Comparison of ENCODE assay signal across 8 cellular contexts in genomic region chr1:21439721-21440629, GRCh38. TPM values are rescaled to one million over a fixed set of nuclear protein-coding genes. Genes with fewer than 3 reads are reported as not detected.
A peak's percentile ranks its signal among the peaks of the same experiment; 100 is the strongest.
DNase-seq lines count a peak whose midpoint lies in the region; ATAC-seq lines count a peak whose summit lies in the region.

Gene NBPF3 (plus strand): TSS chr1:21440137. CDS start chr1:21445087, 4,950 bp downstream.

- peak within 1 kb of the TSS; percentile 82 for H3K27ac Mint-ChIP-seq in activated CD4-positive, alpha-beta T cell treated with anti-CD3 and anti-CD28 coated beads, Interleukin-2, amount 10 ng/mL, durations not matched to agents 24 days and 14 days

- DNase-seq in NK-92 treated with Interleukin-12 subunit alpha and Interleukin-12 subunit beta, amount 100 ng/mL, for 24 hours (lab: John Stamatoyannopoulos, UW), result peak; percentile 72
- DNase-seq in NK-92 (lab: John Stamatoyannopoulos, UW; ENCODE audit: unreplicated experiment), result no peak
- peak; percentile 96 for DNase-seq in NCI-H345 (lab: John Stamatoyannopoulos, UW)
- peak; percentile 95 for DNase-seq in activated CD4-positive, alpha-beta T cell treated with anti-CD3 and anti-CD28 coated beads, Interleukin-2, amount 10 ng/mL, durations not matched to agents 24 days and 14 days
- peak; percentile 23 for DNase-seq in cortex of kidney (lab: John Stamatoyannopoulos, UW)
- peak; percentile 90 for DNase-seq in left lobe of liver (ENCODE audit: low spot score)
- DNase-seq in stimulated activated CD4-positive, alpha-beta T cell treated with anti-CD3 and anti-CD28 coated beads, Interleukin-1b, Interleukin-23, amount 100 ng/mL, for 48 hours, result peak; percentile 88

- H3K9me3 Mint-ChIP-seq in activated CD4-positive, alpha-beta T cell treated with anti-CD3 and anti-CD28 coated beads, Interleukin-2, amount 10 ng/mL, durations not matched to agents 24 days and 14 days, result no peaks in the 10 kb centered on the region

- H3K4me1 Mint-ChIP-seq in activated CD4-positive, alpha-beta T cell treated with anti-CD3 and anti-CD28 coated beads, Interleukin-2, amount 10 ng/mL, durations not matched to agents 24 days and 14 days, result peaks cover 15% of the 10 kb centered on the region

- H3K4me3 Mint-ChIP-seq in activated CD4-positive, alpha-beta T cell treated with anti-CD3 and anti-CD28 coated beads, Interleukin-2, amount 10 ng/mL, durations not matched to agents 24 days and 14 days, result peak within 1 kb of the TSS; percentile 94

- ATAC-seq in HG03139 (IDR thresholded peaks at IDR 0.05; ENCODE audit: unreplicated experiment), result peak; percentile 80
- ATAC-seq in left lobe of liver, result peak; percentile 97

- intact Hi-C loops in activated CD4-positive, alpha-beta T cell treated with anti-CD3 and anti-CD28 coated beads, Interleukin-2, amount 10 ng/mL, durations not matched to agents 24 days and 14 days (cut with micrococcal nuclease), result no loop called here

- peaks cover 31% of the 10 kb centered on the region for H3K27me3 Mint-ChIP-seq in activated CD4-positive, alpha-beta T cell treated with anti-CD3 and anti-CD28 coated beads, Interleukin-2, amount 10 ng/mL, durations not matched to agents 24 days and 14 days

- no peaks in the 10 kb centered on the region for H3K36me3 Mint-ChIP-seq in activated CD4-positive, alpha-beta T cell treated with anti-CD3 and anti-CD28 coated beads, Interleukin-2, amount 10 ng/mL, durations not matched to agents 24 days and 14 days (ENCODE audit: low read depth)

RNA-seq across cellular contexts. Expression of gene NBPF3, which starts in this region (rescaled TPM):
- 2.8 and 3.1 TPM in 2 replicates for total RNA-seq in activated CD4-positive, alpha-beta T cell treated with anti-CD3 and anti-CD28 coated beads, Interleukin-2, amount 10 ng/mL, durations not matched to agents 24 days and 14 days
- total RNA-seq in left lobe of liver, result 3.5 TPM
